ENCODE assay signal across 25 cellular contexts in genomic region chr17:47292206-47292605, GRCh38.
"Had no signal": no experiment of that assay in that cellular context is flagged by ENCODE, and none has a peak within 500 bp of the region (broad histone marks: within the 10 kb centered on the region; RNA-seq: fewer than 3 reads in every experiment).

No MANE protein-coding gene starts in this region.

- H3K4me3 Mint-ChIP-seq: dendritic cell treated with granulocyte-macrophage colony-stimulating factor and Interleukin-4, amounts not matched to agents 40 ng/mL and 50 ng/mL, for 4 days; effector memory CD8-positive, alpha-beta T cell; endodermal cell; immature natural killer cell had no signal

- H3K27ac ChIP-seq: colonic mucosa, epithelial cell of prostate, esophagus squamous epithelium, gastroesophageal sphincter, heart left ventricle, hepatocyte, left lung, lower lobe of right lung had no signal

- H3K27me3 ChIP-seq: colonic mucosa, esophagus squamous epithelium, gastroesophageal sphincter, heart left ventricle, hepatocyte, left lung had no signal

- H3K4me3 ChIP-seq: colonic mucosa, esophagus squamous epithelium, gastroesophageal sphincter, heart left ventricle, hepatocyte, left lung, lower lobe of right lung had no signal

- H3K9me3 ChIP-seq: colonic mucosa, esophagus squamous epithelium, gastroesophageal sphincter, heart left ventricle, left lung, lower lobe of right lung had no signal

- H3K36me3 ChIP-seq: colonic mucosa, lower lobe of right lung had no signal

- H3K4me1 ChIP-seq: colonic mucosa, left lung had no signal

- DNase-seq: colonic mucosa; cortex of kidney; effector CD8-positive, alpha-beta T cell; effector memory CD8-positive, alpha-beta T cell; endodermal cell; esophagus squamous epithelium; foreskin fibroblast; foreskin melanocyte; heart left ventricle; hypothalamus; immature natural killer cell; islet precursor cell; kidney; kidney glomerular epithelial cell; left lung; left ventricle myocardium superior; lower lobe of right lung; mesendoderm; midbrain had no signal

- FAIRE-seq: endometrium, kidney had no signal

- H3K36me3 Mint-ChIP-seq: immature natural killer cell had no signal

- ATAC-seq: effector memory CD8-positive, alpha-beta T cell; esophagus mucosa; gastroesophageal sphincter; heart left ventricle; left lung; left ventricle myocardium superior; lower lobe of right lung had no signal

- H3K27ac Mint-ChIP-seq: dendritic cell treated with granulocyte-macrophage colony-stimulating factor and Interleukin-4, amounts not matched to agents 40 ng/mL and 50 ng/mL, for 4 days; effector memory CD8-positive, alpha-beta T cell; endodermal cell; immature natural killer cell had no signal

- H2AFZ ChIP-seq: hepatocyte had no signal

- H3K79me2 ChIP-seq: hepatocyte had no signal

- H3K9me3 Mint-ChIP-seq: dendritic cell treated with granulocyte-macrophage colony-stimulating factor and Interleukin-4, amounts not matched to agents 40 ng/mL and 50 ng/mL, for 4 days; effector memory CD8-positive, alpha-beta T cell; endodermal cell; immature natural killer cell had no signal

- H3K4me1 Mint-ChIP-seq: immature natural killer cell had no signal
